Comparison of ENCODE assay signal across 8 cellular contexts in the genomic region with DNA sequence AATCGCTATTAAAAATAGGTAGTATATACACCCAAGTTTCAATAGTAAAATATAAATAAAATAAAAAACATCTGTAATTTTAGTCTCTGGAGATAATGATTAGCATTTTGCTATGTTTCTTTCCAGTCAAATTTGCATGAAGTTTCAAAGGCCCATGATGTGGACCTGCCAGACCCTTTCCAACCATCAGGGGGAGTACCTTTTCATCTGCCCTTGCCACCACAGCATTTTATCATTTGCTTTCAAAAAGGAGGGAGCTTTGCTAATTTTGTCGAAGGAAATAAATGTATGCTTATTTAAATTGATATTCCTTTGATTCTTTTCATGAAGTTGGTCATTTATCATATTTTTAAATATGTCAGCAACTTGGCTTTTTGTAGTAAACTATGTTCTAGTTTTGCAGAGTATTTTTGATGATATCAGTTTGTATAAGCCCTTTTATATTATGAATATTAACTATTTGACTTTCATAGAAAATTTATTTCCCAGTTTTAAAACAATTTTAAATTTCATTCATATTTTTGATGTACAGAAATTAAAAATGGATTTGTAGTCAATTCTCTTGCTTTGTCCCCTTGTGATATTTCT.
A peak's percentile ranks its signal among the peaks of the same experiment; 100 is the strongest.
DNase-seq lines count a peak whose midpoint lies in the region; ATAC-seq and TF ChIP-seq lines count a peak whose summit lies in the region.

No MANE protein-coding gene starts in this region.

- 68 to 73% methylated on average over 2 of the region's 2 CpGs for WGBS in upper lobe of left lung, 2 donors

- no peak for ATAC-seq in upper lobe of left lung (ENCODE audit: low FRiP score in 2 of 2)

- TF ChIP-seq EP300 in upper lobe of left lung (IDR thresholded peaks at IDR 0.05): no peak

- peak; percentile 53 for TF ChIP-seq CTCF in RWPE1 (conservative IDR thresholded peaks at IDR 0.05; ENCODE audit: low read depth)
- peak; percentile 75 for TF ChIP-seq CTCF in foreskin fibroblast (IDR thresholded peaks at IDR 0.05; ENCODE audit: low read depth, low read length)
- peak in 5 of 6 experiments; percentile 27 to 35 (median 32) for TF ChIP-seq CTCF in upper lobe of left lung (IDR thresholded peaks at IDR 0.05)

- peaks cover 0 to 23% (median 5%) of the 10 kb centered on the region in 4 donors for H3K36me3 ChIP-seq in upper lobe of left lung

- POLR2A ChIA-PET in HEK293T (lab: Yijun Ruan, JAX) (no interaction called here), RWPE1 (lab: Yijun Ruan, JAX; ENCODE audit: low non-redundant PET) (no interaction called here)

- no peak overlapping the region for H3K27ac ChIP-seq in RWPE1
- H3K27ac ChIP-seq in upper lobe of left lung: no peak overlapping the region

- no peaks in the 10 kb centered on the region for H3K9me3 ChIP-seq in upper lobe of left lung

- H3K4me3 ChIP-seq in foreskin fibroblast (ENCODE audit: low read depth in 1 of 2, low read length in 2 of 2): no peak overlapping the region
- no peak overlapping the region for H3K4me3 ChIP-seq in upper lobe of left lung

- CTCF ChIA-PET in HEK293T (lab: Yijun Ruan, JAX) (no interaction called here), RWPE1 (lab: Yijun Ruan, JAX) (interaction anchor here (0.6 to 0.8 kb wide), 5 partner anchors 9 to 295 kb away, joined by 3 to 5 read pairs (median 3); no protein-coding TSS in a partner anchor)

- DNase-seq in SHP77 (lab: John Stamatoyannopoulos, UW) (peak; percentile 22 to 27), SHP77 treated with DMSO at 0.1 percent for 48 hours (lab: John Stamatoyannopoulos, UW) (no peak), HEK293T (ENCODE audit: extremely low spot score) (peak; percentile 48), RWPE1 (ENCODE audit: low spot score) (peak; percentile 42), foreskin fibroblast (peak; percentile 2 to 33), upper lobe of left lung (no peak), GOT3 (lab: John Stamatoyannopoulos, UW) (no peak), amygdala (lab: John Stamatoyannopoulos, UW) (no peak)

- no peak for TF ChIP-seq POLR2A in upper lobe of left lung (IDR thresholded peaks at IDR 0.05)

- H3K4me1 ChIP-seq in upper lobe of left lung: no peaks in the 10 kb centered on the region

- H3K27me3 ChIP-seq in upper lobe of left lung: no peaks in the 10 kb centered on the region

TF ChIP-seq in HEK293T, 16 proteins besides CTCF, POLR2A, EP300 and RAD21:
- TF ChIP-seq LEF1 (IDR thresholded peaks at IDR 0.05; ENCODE audit: borderline replicate concordance) (no peak), ARNT (IDR thresholded peaks at IDR 0.05) (no peak), FOXA1 (IDR thresholded peaks at IDR 0.05) (no peak), NFRKB (IDR thresholded peaks at IDR 0.05) (no peak), HDGF (IDR thresholded peaks at IDR 0.05; ENCODE audit: borderline replicate concordance) (no peak), L3MBTL2 (conservative IDR thresholded peaks at IDR 0.05) (no peak), SUZ12 (IDR thresholded peaks at IDR 0.05) (no peak), ZNF384 (IDR thresholded peaks at IDR 0.05) (no peak), BHLHE40 (IDR thresholded peaks at IDR 0.05; ENCODE audit: borderline replicate concordance) (no peak), PKNOX1 (IDR thresholded peaks at IDR 0.05) (no peak), ELF4 (IDR thresholded peaks at IDR 0.05) (no peak), TARDBP (IDR thresholded peaks at IDR 0.05) (no peak), FOXM1 (IDR thresholded peaks at IDR 0.05; ENCODE audit: borderline replicate concordance) (no peak), SP1 (IDR thresholded peaks at IDR 0.05) (no peak), FOXK2 (IDR thresholded peaks at IDR 0.05) (no peak), CTBP1 (IDR thresholded peaks at IDR 0.05; ENCODE audit: borderline replicate concordance) (no peak)
TF ChIP-seq in HEK293T: peak in this region for 0.

Comparison
In these comparisons a context has a peak if more than half of its experiments do, and no peak if none do; other contexts are left out.
1. DNase-seq: peak in SHP77 (2 of 2), HEK293T (single experiment), RWPE1 (single experiment) and foreskin fibroblast (2 of 2); none in SHP77 treated with DMSO at 0.1 percent for 48 hours (single experiment), upper lobe of left lung (0 of 2), GOT3 (single experiment) and amygdala (0 of 56).
2. Peak in every context shown above with its lines, with median percentiles within 50 percentile points of each other: CTCF ChIP-seq.